1 cellular context compared by ENCODE assay signal in the genomic region with DNA sequence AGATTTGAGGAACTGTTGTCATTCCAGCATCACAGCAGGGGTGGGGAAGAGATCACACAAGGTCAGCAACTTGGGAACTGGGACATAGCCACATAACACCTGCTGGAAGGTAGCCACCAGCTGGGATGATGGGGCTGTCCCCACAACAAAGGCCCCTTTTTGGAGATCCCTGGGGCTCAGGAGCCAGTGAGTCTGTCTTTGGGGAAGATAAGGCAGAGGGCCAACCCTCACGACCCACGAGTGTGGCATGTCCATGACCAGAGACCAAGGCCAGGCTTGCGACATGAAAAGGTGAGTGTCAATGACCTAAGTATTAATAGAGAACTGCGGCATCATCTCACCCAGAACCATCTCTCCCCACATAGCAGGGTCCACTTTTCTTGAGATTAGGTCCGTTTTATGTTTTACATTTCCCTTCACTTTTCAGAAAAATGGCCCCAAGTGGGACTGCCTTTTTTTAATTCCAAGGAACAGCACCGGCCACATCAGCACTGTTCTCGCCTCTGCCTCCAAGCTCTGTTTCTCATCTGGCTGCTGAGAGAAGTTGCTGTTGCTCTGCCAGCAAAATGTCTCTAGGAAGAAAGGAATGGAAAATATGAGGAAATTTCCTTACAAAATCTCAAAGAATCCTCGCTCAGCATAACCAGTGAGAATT.
TF ChIP-seq lines count a peak whose summit lies in the region.

No MANE protein-coding gene starts in this region.

TF ChIP-seq in HepG2, 621 proteins besides CTCF, POLR2A, EP300 and RAD21 (continued from another document):
- no peak for TF ChIP-seq MAZ (IDR thresholded peaks at IDR 0.05; ENCODE audit: borderline replicate concordance, low read depth, low read length)
- TF ChIP-seq MAZ (CRISPR knock-in tag; IDR thresholded peaks at IDR 0.05; ENCODE audit: low read depth): 0 out of 2 replicates have a peak, but pooled peaks have one; percentile 32
- TF ChIP-seq, protein P1, sequence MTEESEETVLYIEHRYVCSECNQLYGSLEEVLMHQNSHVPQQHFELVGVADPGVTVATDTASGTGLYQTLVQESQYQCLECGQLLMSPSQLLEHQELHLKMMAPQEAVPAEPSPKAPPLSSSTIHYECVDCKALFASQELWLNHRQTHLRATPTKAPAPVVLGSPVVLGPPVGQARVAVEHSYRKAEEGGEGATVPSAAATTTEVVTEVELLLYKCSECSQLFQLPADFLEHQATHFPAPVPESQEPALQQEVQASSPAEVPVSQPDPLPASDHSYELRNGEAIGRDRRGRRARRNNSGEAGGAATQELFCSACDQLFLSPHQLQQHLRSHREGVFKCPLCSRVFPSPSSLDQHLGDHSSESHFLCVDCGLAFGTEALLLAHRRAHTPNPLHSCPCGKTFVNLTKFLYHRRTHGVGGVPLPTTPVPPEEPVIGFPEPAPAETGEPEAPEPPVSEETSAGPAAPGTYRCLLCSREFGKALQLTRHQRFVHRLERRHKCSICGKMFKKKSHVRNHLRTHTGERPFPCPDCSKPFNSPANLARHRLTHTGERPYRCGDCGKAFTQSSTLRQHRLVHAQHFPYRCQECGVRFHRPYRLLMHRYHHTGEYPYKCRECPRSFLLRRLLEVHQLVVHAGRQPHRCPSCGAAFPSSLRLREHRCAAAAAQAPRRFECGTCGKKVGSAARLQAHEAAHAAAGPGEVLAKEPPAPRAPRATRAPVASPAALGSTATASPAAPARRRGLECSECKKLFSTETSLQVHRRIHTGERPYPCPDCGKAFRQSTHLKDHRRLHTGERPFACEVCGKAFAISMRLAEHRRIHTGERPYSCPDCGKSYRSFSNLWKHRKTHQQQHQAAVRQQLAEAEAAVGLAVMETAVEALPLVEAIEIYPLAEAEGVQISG (CRISPR knock-in tag; IDR thresholded peaks at IDR 0.05): peak; percentile 45; the same call in 1 of the 2 replicates
- peak; percentile 37; the same call in 1 of the 2 replicates for TF ChIP-seq KDM5B (CRISPR knock-in tag; IDR thresholded peaks at IDR 0.05; ENCODE audit: borderline replicate concordance)
- no peak for TF ChIP-seq ZFP41 (CRISPR knock-in tag; IDR thresholded peaks at IDR 0.05; ENCODE audit: borderline replicate concordance)
- TF ChIP-seq HHEX (CRISPR knock-in tag; IDR thresholded peaks at IDR 0.05): no peak
- TF ChIP-seq, protein P2, sequence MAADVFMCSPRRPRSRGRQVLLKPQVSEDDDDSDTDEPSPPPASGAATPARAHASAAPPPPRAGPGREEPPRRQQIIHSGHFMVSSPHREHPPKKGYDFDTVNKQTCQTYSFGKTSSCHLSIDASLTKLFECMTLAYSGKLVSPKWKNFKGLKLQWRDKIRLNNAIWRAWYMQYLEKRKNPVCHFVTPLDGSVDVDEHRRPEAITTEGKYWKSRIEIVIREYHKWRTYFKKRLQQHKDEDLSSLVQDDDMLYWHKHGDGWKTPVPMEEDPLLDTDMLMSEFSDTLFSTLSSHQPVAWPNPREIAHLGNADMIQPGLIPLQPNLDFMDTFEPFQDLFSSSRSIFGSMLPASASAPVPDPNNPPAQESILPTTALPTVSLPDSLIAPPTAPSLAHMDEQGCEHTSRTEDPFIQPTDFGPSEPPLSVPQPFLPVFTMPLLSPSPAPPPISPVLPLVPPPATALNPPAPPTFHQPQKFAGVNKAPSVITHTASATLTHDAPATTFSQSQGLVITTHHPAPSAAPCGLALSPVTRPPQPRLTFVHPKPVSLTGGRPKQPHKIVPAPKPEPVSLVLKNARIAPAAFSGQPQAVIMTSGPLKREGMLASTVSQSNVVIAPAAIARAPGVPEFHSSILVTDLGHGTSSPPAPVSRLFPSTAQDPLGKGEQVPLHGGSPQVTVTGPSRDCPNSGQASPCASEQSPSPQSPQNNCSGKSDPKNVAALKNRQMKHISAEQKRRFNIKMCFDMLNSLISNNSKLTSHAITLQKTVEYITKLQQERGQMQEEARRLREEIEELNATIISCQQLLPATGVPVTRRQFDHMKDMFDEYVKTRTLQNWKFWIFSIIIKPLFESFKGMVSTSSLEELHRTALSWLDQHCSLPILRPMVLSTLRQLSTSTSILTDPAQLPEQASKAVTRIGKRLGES (CRISPR knock-in tag; IDR thresholded peaks at IDR 0.05; ENCODE audit: borderline replicate concordance): peak; percentile 54; the same call in 1 of the 2 replicates
- TF ChIP-seq ESRRA (CRISPR knock-in tag; IDR thresholded peaks at IDR 0.05; ENCODE audit: low read depth): 0 out of 2 replicates have a peak, but pooled peaks have one; percentile 24
- TF ChIP-seq ELF1 (CRISPR knock-in tag; IDR thresholded peaks at IDR 0.05): 0 out of 2 replicates have a peak, but pooled peaks have one; percentile 14
- TF ChIP-seq GFI1 (CRISPR knock-in tag; IDR thresholded peaks at IDR 0.05; ENCODE audit: borderline replicate concordance): 0 out of 2 replicates have a peak, but pooled peaks have one; percentile 51
- no peak for TF ChIP-seq CHD4 (IDR thresholded peaks at IDR 0.05; ENCODE audit: borderline replicate concordance, low read length)
